In genomic region chr17:17300624-17301568, GRCh38 we compare ENCODE assay signal across 8 cellular contexts. TPM values are rescaled to one million over a fixed set of nuclear protein-coding genes. Genes with fewer than 3 reads are reported as not detected.
A peak's percentile ranks its signal among the peaks of the same experiment; 100 is the strongest.
DNase-seq lines count a peak whose midpoint lies in the region; ATAC-seq and TF ChIP-seq lines count a peak whose summit lies in the region.

No MANE protein-coding gene starts in this region.

- H3K9me3 ChIP-seq in esophagus muscularis mucosa (no peaks in the 10 kb centered on the region), testis (no peaks in the 10 kb centered on the region)
- H3K9me3 ChIP-seq in naive thymus-derived CD4-positive, alpha-beta T cell (ENCODE audit: control insufficient read depth in 2 of 3, low read length in 3 of 3), result no peaks in the 10 kb centered on the region

- no peaks in the 10 kb centered on the region for H3K36me3 Mint-ChIP-seq in naive thymus-derived CD4-positive, alpha-beta T cell

- H3K27me3 ChIP-seq in esophagus muscularis mucosa (no peaks in the 10 kb centered on the region), testis (no peaks in the 10 kb centered on the region)
- no peaks in the 10 kb centered on the region for H3K27me3 ChIP-seq in naive thymus-derived CD4-positive, alpha-beta T cell (ENCODE audit: control insufficient read depth in 2 of 2, insufficient read depth in 2 of 2, low read length in 2 of 2)

- no peak for TF ChIP-seq CTCF in esophagus muscularis mucosa (IDR thresholded peaks at IDR 0.05)
- no peak for TF ChIP-seq CTCF in testis (IDR thresholded peaks at IDR 0.05)

- DNase-seq in DMS53 (lab: John Stamatoyannopoulos, UW), result peak; percentile 75
- peak; percentile 57 for DNase-seq in M059J (ENCODE audit: low read depth)
- DNase-seq in activated CD8-positive, alpha-beta memory T cell treated with anti-CD3 and anti-CD28 coated beads for 4 hours (ENCODE audit: low read depth in 2 of 2), result peak; percentile 24
- no peak for DNase-seq in esophagus muscularis mucosa (ENCODE audit: extremely low spot score)
- peak in 8 of 9 donors; percentile 28 to 64 (median 37) for DNase-seq in naive thymus-derived CD4-positive, alpha-beta T cell
- DNase-seq in testis, result peak; percentile 72
- no peak for DNase-seq in GOT3 (lab: John Stamatoyannopoulos, UW)
- no peak for DNase-seq in ureter (ENCODE audit: low spot score)

- H3K4me3 ChIP-seq in esophagus muscularis mucosa (peak overlapping the region; percentile 41 to 55 (median 50)), testis (peak overlapping the region; percentile 44 to 52)
- peak overlapping the region; percentile 27 for H3K4me3 ChIP-seq in naive thymus-derived CD4-positive, alpha-beta T cell (ENCODE audit: low read length)

- peaks cover 16 to 42% (median 34%) of the 10 kb centered on the region in 7 donors for H3K4me1 Mint-ChIP-seq in naive thymus-derived CD4-positive, alpha-beta T cell

- peak overlapping the region; percentile 45 to 85 (median 66) for H3K4me3 Mint-ChIP-seq in naive thymus-derived CD4-positive, alpha-beta T cell

- POLR2A ChIA-PET in naive thymus-derived CD4-positive, alpha-beta T cell (lab: Charles Lee), result interaction anchor here (0.7 to 0.8 kb wide), 3 partner anchors 11 to 132 kb away, joined by 3 to 4 read pairs (median 3); partner anchors contain the start of gene COPS3

- H3K27ac ChIP-seq in esophagus muscularis mucosa (replicated peaks in 1 of 4) (peak overlapping the region; percentile 69 to 70 (median 69)), testis (peak overlapping the region in 1 of 2 donors; percentile 24)
- no peak overlapping the region for H3K27ac ChIP-seq in naive thymus-derived CD4-positive, alpha-beta T cell (ENCODE audit: low read depth, low read length)

- H3K27ac Mint-ChIP-seq in naive thymus-derived CD4-positive, alpha-beta T cell, result peak overlapping the region in 1 of 9 donors; percentile 23

- no peaks in the 10 kb centered on the region for H3K27me3 Mint-ChIP-seq in naive thymus-derived CD4-positive, alpha-beta T cell

- no peak for TF ChIP-seq EP300 in esophagus muscularis mucosa (IDR thresholded peaks at IDR 0.05)

- WGBS in esophagus muscularis mucosa, result 21% methylated on average over 28 of the region's 35 CpGs
- WGBS in testis, 2 donors, result 11 to 14% methylated on average over 19 to 33 of the region's 35 CpGs

- TF ChIP-seq POLR2A in esophagus muscularis mucosa (IDR thresholded peaks at IDR 0.05; ENCODE audit: low read depth) (no peak), testis (IDR thresholded peaks at IDR 0.05) (no peak)

- peak; percentile 68 for ATAC-seq in naive thymus-derived CD4-positive, alpha-beta T cell

- peaks cover 21 to 43% (median 32%) of the 10 kb centered on the region in 4 donors for H3K4me1 ChIP-seq in esophagus muscularis mucosa
- H3K4me1 ChIP-seq in naive thymus-derived CD4-positive, alpha-beta T cell (ENCODE audit: control insufficient read depth in 2 of 2, insufficient read depth in 2 of 2, low read length in 2 of 2), result peaks cover 12 to 31% of the 10 kb centered on the region in 2 donors
- peaks cover 6% of the 10 kb centered on the region for H3K4me1 ChIP-seq in testis

- CTCF ChIA-PET in naive thymus-derived CD4-positive, alpha-beta T cell (lab: Charles Lee), result interaction anchor here (0.9 to 1.2 kb wide), 2 partner anchors 12 to 20 kb away, joined by 3 to 4 read pairs; partner anchors contain the start of gene COPS3

- H3K9me3 Mint-ChIP-seq in naive thymus-derived CD4-positive, alpha-beta T cell, result peaks cover 0 to 1% (median 0%) of the 10 kb centered on the region in 11 donors

- H3K36me3 ChIP-seq in esophagus muscularis mucosa, result no peaks in the 10 kb centered on the region
- H3K36me3 ChIP-seq in naive thymus-derived CD4-positive, alpha-beta T cell (ENCODE audit: control insufficient read depth in 2 of 3, insufficient read depth in 3 of 3, low read length in 3 of 3), result no peaks in the 10 kb centered on the region
- H3K36me3 ChIP-seq in testis (ENCODE audit: low read depth, missing control alignments), result no peaks in the 10 kb centered on the region

- intact Hi-C loops in esophagus muscularis mucosa (cut with DNase I), result loop anchor here (10.0 kb wide), 1 partner anchor 156 kb away; no protein-coding TSS in a partner anchor
- intact Hi-C loops in naive thymus-derived CD4-positive, alpha-beta T cell (cut with micrococcal nuclease), result loop anchor here (5.0 to 10.0 kb wide), 3 partner anchors 671 to 716 kb away; partner anchors contain the start of genes DRC3 (in 2 of the 2) and TOM1L2 (in 2 of the 2)
- intact Hi-C loops in testis (cut with DNase I; ENCODE audit: low total_unique reads), result no loop called here

RNA-seq across cellular contexts. Expression of gene NT5M, which starts 2.3 kb away (rescaled TPM):
- 1.6 and 1.8 TPM in 2 replicates for total RNA-seq in M059J (2014; rRNA removed; shearing (Covaris generic))
- total RNA-seq in esophagus muscularis mucosa (10 to 100 TPM in 1 of 4 donors, 1 to 10 TPM in 3; 4.3 to 11.5 (median 7.0) TPM), testis (10 to 100 TPM; 33.5 to 47.5 TPM), ureter (2.3 TPM)
- 1 to 10 TPM; 2.9 to 6.3 (median 3.5) TPM for total RNA-seq in naive thymus-derived CD4-positive, alpha-beta T cell
- 1 to 10 TPM in 1 of 2 donors, under 1 TPM in 1; 0.85 to 4.4 TPM for polyA plus RNA-seq in naive thymus-derived CD4-positive, alpha-beta T cell
- 26.1 TPM for polyA plus RNA-seq in testis (ENCODE audit: insufficient read depth, low read depth, low replicate concordance)

RNA-seq across cellular contexts. Expression of gene COPS3, which starts 19.9 kb away (rescaled TPM):
- 204 and 245 TPM in 2 replicates for total RNA-seq in M059J (2014; rRNA removed; shearing (Covaris generic))
- 10 to 100 TPM; 49.3 to 72.6 (median 59.1) TPM for total RNA-seq in esophagus muscularis mucosa
- 10 to 100 TPM; 44.7 to 98.7 (median 69.4) TPM for total RNA-seq in naive thymus-derived CD4-positive, alpha-beta T cell
- 10 to 100 TPM; 76.5 to 86.3 TPM for polyA plus RNA-seq in naive thymus-derived CD4-positive, alpha-beta T cell
- total RNA-seq in testis, result 100 to 1,000 TPM; 128 to 134 TPM
- polyA plus RNA-seq in testis (ENCODE audit: insufficient read depth, low read depth, low replicate concordance), result 198 TPM
- 54.0 TPM for total RNA-seq in ureter

Comparison
In these comparisons a context has a peak if more than half of its experiments do, and no peak if none do; other contexts are left out.
1. DNase-seq: peak in DMS53 (single experiment), M059J (single experiment), activated CD8-positive, alpha-beta memory T cell treated with anti-CD3 and anti-CD28 coated beads for 4 hours (2 of 2), naive thymus-derived CD4-positive, alpha-beta T cell (8 of 9) and testis (single experiment); none in esophagus muscularis mucosa (single experiment), GOT3 (single experiment) and ureter (single experiment).
2. Peak in every context shown above with its lines, with median percentiles within 50 percentile points of each other: H3K4me3 ChIP-seq.